In the genomic region with DNA sequence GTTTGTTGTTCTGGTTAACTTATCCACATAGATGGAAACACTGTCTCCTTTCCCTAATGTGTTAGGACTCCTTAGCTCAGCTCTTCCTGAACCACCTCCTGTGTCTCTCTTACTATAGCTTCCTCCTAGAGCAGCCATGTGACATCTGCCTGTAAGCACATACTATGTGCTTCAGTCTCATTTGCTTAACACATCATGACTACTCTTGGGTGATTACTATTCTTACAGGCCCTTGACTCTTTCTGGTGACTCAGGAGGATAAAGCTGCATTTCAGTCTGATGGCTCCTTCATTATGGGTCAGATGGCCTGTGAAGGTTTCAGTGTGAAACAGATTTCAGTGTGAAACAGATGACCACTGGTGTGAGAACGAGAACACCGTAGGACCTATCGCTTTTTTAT, we compare ENCODE assay signal across 22 cellular contexts. TPM values are rescaled to one million over a fixed set of nuclear protein-coding genes. Genes with fewer than 3 reads are reported as not detected.
DNase-seq lines count a peak whose midpoint lies in the region; ATAC-seq, FAIRE-seq and TF ChIP-seq lines count a peak whose summit lies in the region.
"Had no signal": no experiment of that assay in that cellular context is flagged by ENCODE, and none has a peak within 500 bp of the region (broad histone marks: within the 10 kb centered on the region; RNA-seq: fewer than 3 reads in every experiment).

No MANE protein-coding gene starts in this region.

- no peak overlapping the region for H4K91ac ChIP-seq in neuronal stem cell (ENCODE audit: low read depth, low read length, poor library complexity)

- H3K36me3 ChIP-seq in neural progenitor cell (no peaks in the 10 kb centered on the region), neuronal stem cell (replicated peaks in 1 of 2; ENCODE audit: control insufficient read depth in 2 of 2, insufficient read depth in 2 of 2, low read length in 2 of 2) (no peaks in the 10 kb centered on the region)
- H3K36me3 ChIP-seq: BLaER1 treated with 17β-estradiol and CSF1 and Interleukin-3, amounts not matched to agents 10 nM and 100 nM had no signal

- no peaks in the 10 kb centered on the region for H3K79me1 ChIP-seq in neuronal stem cell (ENCODE audit: low read depth, low read length)

- H3F3A ChIP-seq in neural progenitor cell (ENCODE audit: low read depth) = no peaks in the 10 kb centered on the region

- no peaks in the 10 kb centered on the region for H3K79me2 ChIP-seq in neural progenitor cell (ENCODE audit: low read depth)

- H3K4me1 Mint-ChIP-seq in neural progenitor cell = no peaks in the 10 kb centered on the region
- H3K4me1 Mint-ChIP-seq: immature natural killer cell had no signal

- no peaks in the 10 kb centered on the region for H3K36me3 Mint-ChIP-seq in neural progenitor cell
- H3K36me3 Mint-ChIP-seq: immature natural killer cell had no signal

- H2AFZ ChIP-seq in neural progenitor cell (replicated peaks) = peak overlapping the region; percentile 54
- no peak overlapping the region for H2AFZ ChIP-seq in neuronal stem cell (ENCODE audit: low read length)

- H3K4me3 ChIP-seq in neural progenitor cell (no peak overlapping the region), neuronal stem cell (ENCODE audit: low read length in 2 of 2) (no peak overlapping the region)
- H3K4me3 ChIP-seq: BLaER1 treated with 17β-estradiol and CSF1 and Interleukin-3, amounts not matched to agents 10 nM and 100 nM; dorsolateral prefrontal cortex; testis had no signal

- H3K9ac ChIP-seq in neural progenitor cell = no peak overlapping the region
- no peak overlapping the region for H3K9ac ChIP-seq in neuronal stem cell (ENCODE audit: low read depth, low read length, poor library complexity)
- H3K9ac ChIP-seq: BLaER1 treated with 17β-estradiol and CSF1 and Interleukin-3, amounts not matched to agents 10 nM and 100 nM had no signal

- FAIRE-seq in D721Med (lab: Jason Lieb, UNC) = no peak
- FAIRE-seq: GM18507 had no signal

- no peak overlapping the region for H4K8ac ChIP-seq in neuronal stem cell (ENCODE audit: low read depth, low read length)

- whole genome bisulfite sequencing in neuronal stem cell (ENCODE audit: extremely low coverage in 2 of 2, insufficient read length in 2 of 2, insufficient replicate concordance in 1 of 2), 2 donors = no CpG with 5 or more reads among the region's 3 CpGs

- no peaks in the 10 kb centered on the region for H3K9me3 Mint-ChIP-seq in neural progenitor cell
- H3K9me3 Mint-ChIP-seq: immature natural killer cell; T-helper 2 cell treated with Interferon-gamma antibody and Interleukin-4, amounts not matched to agents 5 μg/mL and 100 μg/mL, for 36 hours had no signal

- no peak overlapping the region for H3K18ac ChIP-seq in neuronal stem cell (ENCODE audit: low read length)

- H3K4me1 ChIP-seq in neural progenitor cell (no peaks in the 10 kb centered on the region), neuronal stem cell (ENCODE audit: control insufficient read depth in 2 of 2, insufficient read depth in 1 of 2, low read depth in 1 of 2, low read length in 2 of 2) (no peaks in the 10 kb centered on the region)
- H3K4me1 ChIP-seq: testis had no signal

- no peak overlapping the region for H2BK15ac ChIP-seq in neuronal stem cell (ENCODE audit: low read length)

- H3K9me3 ChIP-seq in neural progenitor cell (ENCODE audit: low read depth) (no peaks in the 10 kb centered on the region), neuronal stem cell (replicated peaks in 1 of 2; ENCODE audit: control insufficient read depth in 2 of 2, insufficient read depth in 1 of 2, low read depth in 1 of 2, low read length in 2 of 2) (no peaks in the 10 kb centered on the region)
- H3K9me3 ChIP-seq: testis had no signal

- H3K4me2 ChIP-seq in neural progenitor cell (no peak overlapping the region), neuronal stem cell (ENCODE audit: insufficient read depth, low read length, poor library complexity, severe bottlenecking) (no peak overlapping the region)

- no peak overlapping the region for H2BK5ac ChIP-seq in neuronal stem cell (ENCODE audit: low read length)

- H2BK12ac ChIP-seq in neuronal stem cell (ENCODE audit: low read length) = no peak overlapping the region

- no peak overlapping the region for H3K14ac ChIP-seq in neuronal stem cell (ENCODE audit: low read length)

- no peak for ATAC-seq in HG03565 (IDR thresholded peaks at IDR 0.05; ENCODE audit: unreplicated experiment)

- no peak overlapping the region for H2BK120ac ChIP-seq in neuronal stem cell (ENCODE audit: low read depth, low read length)

- H3K23ac ChIP-seq in neuronal stem cell (ENCODE audit: low read depth, low read length, poor library complexity) = no peak overlapping the region

- no peaks in the 10 kb centered on the region for H3K27me3 ChIP-seq in neural progenitor cell
- peaks cover 0 to 13% (median 0%) of the 10 kb centered on the region in 3 experiments for H3K27me3 ChIP-seq in neuronal stem cell (ENCODE audit: control insufficient read depth in 3 of 3, insufficient read depth in 3 of 3, low read depth in 1 of 3, low read length in 3 of 3)
- H3K27me3 ChIP-seq: BLaER1 treated with 17β-estradiol and CSF1 and Interleukin-3, amounts not matched to agents 10 nM and 100 nM; testis had no signal

- H4K20me1 ChIP-seq in neural progenitor cell (ENCODE audit: low read depth) = no peaks in the 10 kb centered on the region
- H4K20me1 ChIP-seq: BLaER1 treated with 17β-estradiol and CSF1 and Interleukin-3, amounts not matched to agents 10 nM and 100 nM had no signal

- no peak for TF ChIP-seq CTCF in neural progenitor cell (IDR thresholded peaks at IDR 0.05)
- TF ChIP-seq CTCF in D721Med (IDR thresholded peaks at IDR 0.05; ENCODE audit: insufficient read depth, missing control alignments) = no peak

- no peak overlapping the region for H3K4ac ChIP-seq in neuronal stem cell (ENCODE audit: low read length)

- H2AK5ac ChIP-seq in neuronal stem cell (ENCODE audit: low read depth, low read length) = no peak overlapping the region

- H3K27ac ChIP-seq in epithelial cell of prostate = peak overlapping the region; percentile 60
- no peak overlapping the region for H3K27ac ChIP-seq in neural progenitor cell
- no peak overlapping the region for H3K27ac ChIP-seq in neuronal stem cell (replicated peaks; ENCODE audit: low read length)
- H3K27ac ChIP-seq: dorsolateral prefrontal cortex, testis had no signal

- DNase-seq in AG20443 (ENCODE audit: low spot score) = peak; percentile 55
- DNase-seq in HPDE6-E6E7 (ENCODE audit: extremely low spot score) = peak; percentile 7
- peak; percentile 51 for DNase-seq in epithelial cell of prostate (ENCODE audit: low read depth, low spot score)
- DNase-seq in neural progenitor cell (ENCODE audit: low spot score) = no peak
- no peak for DNase-seq in neuronal stem cell (ENCODE audit: low spot score)
- no peak for DNase-seq in D721Med (ENCODE audit: insufficient read length, low spot score)
- no peak for DNase-seq in DMS 273 (lab: John Stamatoyannopoulos, UW; ENCODE audit: unreplicated experiment)
- DNase-seq: activated CD4-positive, alpha-beta T cell treated with anti-CD3 and anti-CD28 coated beads, Interleukin-2, amount 50 U/mL, for 1 hour; aorta; dorsolateral prefrontal cortex; immature natural killer cell; NCI-H2081; NCI-H774; testis had no signal

- no peak overlapping the region for H3K4me3 Mint-ChIP-seq in neural progenitor cell
- H3K4me3 Mint-ChIP-seq: immature natural killer cell; T-helper 2 cell treated with Interferon-gamma antibody and Interleukin-4, amounts not matched to agents 5 μg/mL and 100 μg/mL, for 36 hours had no signal

- no peaks in the 10 kb centered on the region for H3K27me3 Mint-ChIP-seq in neural progenitor cell (ENCODE audit: insufficient read depth, low read depth)

- no peak overlapping the region for H3K27ac Mint-ChIP-seq in neural progenitor cell
- H3K27ac Mint-ChIP-seq: immature natural killer cell; T-helper 2 cell treated with Interferon-gamma antibody and Interleukin-4, amounts not matched to agents 5 μg/mL and 100 μg/mL, for 36 hours had no signal

RNA-seq across cellular contexts. Expression of gene KRTAP4-2, which starts 0.3 kb away (rescaled TPM):
- total RNA-seq in neural progenitor cell (ENCODE audit: low replicate concordance) = not detected in 2 replicates
- polyA plus RNA-seq in neuronal stem cell (2013, experiment 1 of 2) = not detected
- polyA plus RNA-seq in neuronal stem cell (2013, experiment 2 of 2) = not detected
- total RNA-seq: aorta, dorsolateral prefrontal cortex, G401, LHCN-M2, mucosa of gallbladder, posterior vena cava, testis had no signal
- polyA plus RNA-seq: aorta, immature natural killer cell had no signal

RNA-seq across cellular contexts. Expression of gene KRTAP4-1, which starts 6.4 kb away (rescaled TPM):
- total RNA-seq in neural progenitor cell (ENCODE audit: low replicate concordance) = 0.12 TPM in 1 of 2 replicates, not detected in the other
- polyA plus RNA-seq in neuronal stem cell (2013, experiment 1 of 2) = not detected
- not detected for polyA plus RNA-seq in neuronal stem cell (2013, experiment 2 of 2)
- total RNA-seq: aorta, dorsolateral prefrontal cortex, G401, LHCN-M2, mucosa of gallbladder, posterior vena cava, testis had no signal
- polyA plus RNA-seq: aorta, immature natural killer cell had no signal

RNA-seq across cellular contexts. Expression of gene KRTAP4-3, which starts 10.3 kb away (rescaled TPM):
- total RNA-seq in neural progenitor cell (ENCODE audit: low replicate concordance) = not detected in 2 replicates
- not detected for polyA plus RNA-seq in neuronal stem cell (2013, experiment 1 of 2)
- polyA plus RNA-seq in neuronal stem cell (2013, experiment 2 of 2) = not detected
- total RNA-seq: aorta, dorsolateral prefrontal cortex, G401, LHCN-M2, mucosa of gallbladder, posterior vena cava, testis had no signal
- polyA plus RNA-seq: aorta, immature natural killer cell had no signal

RNA-seq across cellular contexts. Expression of gene KRTAP9-1, which starts 11.3 kb away (rescaled TPM):
- total RNA-seq in neural progenitor cell (ENCODE audit: low replicate concordance) = not detected in 2 replicates
- polyA plus RNA-seq in neuronal stem cell (2013, experiment 1 of 2) = not detected
- not detected for polyA plus RNA-seq in neuronal stem cell (2013, experiment 2 of 2)
- total RNA-seq: aorta, dorsolateral prefrontal cortex, G401, LHCN-M2, mucosa of gallbladder, posterior vena cava, testis had no signal
- polyA plus RNA-seq: aorta, immature natural killer cell had no signal

RNA-seq across cellular contexts. Expression of gene KRTAP4-4, which starts 17.8 kb away (rescaled TPM):
- not detected in 2 replicates for total RNA-seq in neural progenitor cell (ENCODE audit: low replicate concordance)
- not detected for polyA plus RNA-seq in neuronal stem cell (2013, experiment 1 of 2)
- polyA plus RNA-seq in neuronal stem cell (2013, experiment 2 of 2) = not detected
- total RNA-seq: aorta, dorsolateral prefrontal cortex, G401, LHCN-M2, mucosa of gallbladder, posterior vena cava, testis had no signal
- polyA plus RNA-seq: aorta, immature natural killer cell had no signal

Comparison
In these comparisons a context has a peak if more than half of its experiments do, and no peak if none do; other contexts are left out.
1. DNase-seq: peak in AG20443 (single experiment), HPDE6-E6E7 (single experiment) and epithelial cell of prostate (single experiment); none in neural progenitor cell (single experiment), neuronal stem cell (single experiment), D721Med (single experiment) and DMS 273 (single experiment).